In genomic region chr1:193013707-193014106, GRCh38 we compare ENCODE assay signal across 1 cellular context.
TF ChIP-seq lines count a peak whose summit lies in the region.

No MANE protein-coding gene starts in this region.

TF ChIP-seq in GM23338, 12 proteins besides CTCF, POLR2A, EP300 and RAD21 (continued from another document):
- TF ChIP-seq ZNF462 (CRISPR knock-in tag; IDR thresholded peaks at IDR 0.05) (no peak), ETS1 (IDR thresholded peaks at IDR 0.05) (no peak), STAT1 (IDR thresholded peaks at IDR 0.05; ENCODE audit: unreplicated experiment) (no peak), CREB1 (CRISPR knock-in tag; IDR thresholded peaks at IDR 0.05; ENCODE audit: low read depth) (no peak)
